ENCODE assay signal across 15 cellular contexts in genomic region chr20:61575151-61575937, GRCh38.
"Had no signal": no experiment of that assay in that cellular context is flagged by ENCODE, and none has a peak within 500 bp of the region (broad histone marks: within the 10 kb centered on the region; RNA-seq: fewer than 3 reads in every experiment).

No MANE protein-coding gene starts in this region.

- H3K4me3 ChIP-seq: cardiac muscle cell, gastrocnemius medialis, heart right ventricle, left lung, suprapubic skin, upper lobe of left lung had no signal

- H3K27me3 ChIP-seq: cardiac muscle cell, gastrocnemius medialis, upper lobe of left lung had no signal

- H3K4me1 ChIP-seq: gastrocnemius medialis, heart right ventricle, left lung, suprapubic skin, upper lobe of left lung had no signal

- H3K9me3 ChIP-seq: gastrocnemius medialis, heart right ventricle, suprapubic skin, upper lobe of left lung had no signal

- H3K27ac ChIP-seq: cardiac muscle cell, gastrocnemius medialis, heart right ventricle, left lung, suprapubic skin, upper lobe of left lung had no signal

- H3K36me3 ChIP-seq: cardiac muscle cell, gastrocnemius medialis, heart right ventricle, left lung, suprapubic skin, upper lobe of left lung had no signal

- DNase-seq: activated B cell treated with CpG ODN at 0.5 μM for 24 hours; activated CD4-positive, alpha-beta T cell treated with anti-CD3 and anti-CD28 coated beads, Interleukin-2, amount 10 ng/mL, durations not matched to agents 24 days and 14 days; activated naive CD4-positive, alpha-beta T cell; activated naive CD8-positive, alpha-beta T cell treated with anti-CD3 and anti-CD28 coated beads, Interleukin-2, amount 50 U/mL, for 24 hours; gastrocnemius medialis; heart right ventricle; islet precursor cell; left lung; nephron progenitor cell; stimulated activated CD4-positive, alpha-beta T cell treated with anti-CD3 and anti-CD28 coated beads, Interleukin-2, amount 100 ng/mL, for 48 hours; stimulated activated CD8-positive, alpha-beta memory T cell treated with anti-CD3 and anti-CD28 coated beads, Interleukin-4, amount 100 ng/mL, for 48 hours; stimulated activated naive CD8-positive, alpha-beta T cell treated with anti-CD3 and anti-CD28 coated beads, Interleukin-15, Interleukin-2, amounts not matched to agents 100 U/mL and 50 U/mL, for 24 hours; upper lobe of left lung had no signal

- ATAC-seq: activated naive CD8-positive, alpha-beta T cell treated with anti-CD3 and anti-CD28 coated beads, Interleukin-2, amount 50 U/mL, for 24 hours; gastrocnemius medialis; heart right ventricle; left lung; stimulated activated naive CD8-positive, alpha-beta T cell treated with anti-CD3 and anti-CD28 coated beads, Interleukin-15, Interleukin-2, amounts not matched to agents 100 U/mL and 50 U/mL, for 24 hours had no signal
